In the genomic region with DNA sequence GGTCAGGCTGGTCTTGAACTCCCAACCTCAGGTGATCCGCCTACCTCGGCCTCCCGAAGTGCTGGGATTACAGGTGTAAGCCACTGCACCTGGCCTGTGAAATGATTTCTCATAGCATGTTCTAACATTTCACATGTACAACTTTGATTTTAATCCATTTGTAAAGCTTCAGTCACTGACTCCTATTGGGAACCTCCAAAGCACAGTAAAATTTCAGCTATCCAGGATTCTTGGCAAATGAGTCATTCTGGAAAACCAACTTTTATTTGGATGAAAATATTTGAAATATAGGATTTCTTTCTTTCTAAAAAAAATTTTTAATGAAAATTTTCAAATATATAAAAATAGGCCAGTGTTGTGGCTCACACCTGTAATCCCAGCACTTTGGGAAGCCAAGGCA, we compare ENCODE assay signal across 25 cellular contexts. TPM values are rescaled to one million over a fixed set of nuclear protein-coding genes. Genes with fewer than 3 reads are reported as not detected.
A peak's percentile ranks its signal among the peaks of the same experiment; 100 is the strongest.
DNase-seq lines count a peak whose midpoint lies in the region; ATAC-seq and TF ChIP-seq lines count a peak whose summit lies in the region.
"Had no signal": no experiment of that assay in that cellular context is flagged by ENCODE, and none has a peak within 500 bp of the region (broad histone marks: within the 10 kb centered on the region; RNA-seq: fewer than 3 reads in every experiment).

No MANE protein-coding gene starts in this region.

- H3K36me3 Mint-ChIP-seq in HFFc6 (ENCODE audit: low read depth), result no peaks in the 10 kb centered on the region
- H3K36me3 Mint-ChIP-seq: T-cell had no signal

- peaks cover 4% of the 10 kb centered on the region; the same call in 1 of the 2 replicates for H3K27me3 Mint-ChIP-seq in HFFc6 (ENCODE audit: insufficient read depth)
- H3K27me3 Mint-ChIP-seq: CD8-positive, alpha-beta memory T cell; T-cell had no signal

- no peaks in the 10 kb centered on the region for H3K9me3 ChIP-seq in testis
- H3K9me3 ChIP-seq: Peyer's patch had no signal

- H3K36me3 ChIP-seq in testis (ENCODE audit: low read depth, missing control alignments), result no peaks in the 10 kb centered on the region
- H3K36me3 ChIP-seq: Peyer's patch had no signal

- H3K4me1 Mint-ChIP-seq in HFFc6 (ENCODE audit: low read depth), result peaks cover 15% of the 10 kb centered on the region

- H3K27ac ChIP-seq in testis, result no peak overlapping the region
- H3K27ac ChIP-seq: GM23248, Peyer's patch, SK-N-MC had no signal

- no peak overlapping the region for H3K4me3 ChIP-seq in AG10803 (ENCODE audit: low read length)
- H3K4me3 ChIP-seq in testis, result no peak overlapping the region
- H3K4me3 ChIP-seq: GM23248, Peyer's patch, SK-N-MC had no signal

- H3K4me3 Mint-ChIP-seq in HFFc6, result no peak overlapping the region
- H3K4me3 Mint-ChIP-seq: CD8-positive, alpha-beta memory T cell; T-cell had no signal

- no peaks in the 10 kb centered on the region for H3K9me3 Mint-ChIP-seq in HFFc6
- H3K9me3 Mint-ChIP-seq: CD8-positive, alpha-beta memory T cell; T-cell had no signal

- TF ChIP-seq POLR2A in testis (IDR thresholded peaks at IDR 0.05), result no peak

- 95 to 97% methylated on average over 3 of the region's 3 CpGs for WGBS in testis, 2 donors

- peak; percentile 16 for DNase-seq in AG10803 (ENCODE audit: low read depth)
- peak; percentile 13 for DNase-seq in HFFc6
- DNase-seq in RPMI7951 (ENCODE audit: low read depth), result peak; percentile 34
- peak; percentile 56 for DNase-seq in fibroblast of peridontal ligament (ENCODE audit: extremely low read depth)
- no peak for DNase-seq in NCI-H82 (lab: John Stamatoyannopoulos, UW)
- no peak for DNase-seq in testis
- DNase-seq: C1 segment of cervical spinal cord; CD8-positive, alpha-beta memory T cell; DMS53; GM23248; HCEC 1CT; KG1; NCI-H1436; NCI-H2029; NCI-H2171; NCI-H446; NCI-H69; Peyer's patch; SHP77; T-cell had no signal

- intact Hi-C loops in testis (cut with DNase I; ENCODE audit: low total_unique reads), result no loop called here

- H3K27me3 ChIP-seq in testis, result no peaks in the 10 kb centered on the region
- H3K27me3 ChIP-seq: Peyer's patch had no signal

- H3K27ac Mint-ChIP-seq in HFFc6, result no peak overlapping the region

- TF ChIP-seq CTCF in AG10803 (conservative IDR thresholded peaks at IDR 0.05; ENCODE audit: low read length), result no peak
- TF ChIP-seq CTCF in HFFc6 (IDR thresholded peaks at IDR 0.05), result no peak
- no peak for TF ChIP-seq CTCF in testis (IDR thresholded peaks at IDR 0.05)

- no peak for ATAC-seq in GM19463 (IDR thresholded peaks at IDR 0.05; ENCODE audit: unreplicated experiment)
- no peak for ATAC-seq in GM21360 (IDR thresholded peaks at IDR 0.05; ENCODE audit: unreplicated experiment)
- ATAC-seq: T-cell had no signal

- no peaks in the 10 kb centered on the region for H3K4me1 ChIP-seq in testis

RNA-seq across cellular contexts. Expression of a gene that starts 2.7 kb away (rescaled TPM):
- not detected for total RNA-seq in HFFc6 (2021; fragmentation: NEBNext Ultra II Directional; extraction: Animal tissue kit (Norgen Biotek cat#: 25700))
- not detected in 2 replicates for total RNA-seq in RPMI7951 (2014; rRNA removed; shearing (Covaris generic))
- 1 to 10 TPM; 4.3 to 4.6 TPM for total RNA-seq in testis
- 2.2 TPM for polyA plus RNA-seq in testis (ENCODE audit: insufficient read depth, low read depth, low replicate concordance)
- total RNA-seq: GM23248, HepG2, Peyer's patch had no signal
- polyA plus RNA-seq: CD8-positive, alpha-beta memory T cell; GM23248; HepG2 had no signal

RNA-seq across cellular contexts. Expression of a gene that starts 16.5 kb away (rescaled TPM):
- under 1 TPM in 1 of 6 experiments, not detected in 5; 0.09 TPM for total RNA-seq in HFFc6 (2021; fragmentation: NEBNext Ultra II Directional; extraction: Animal tissue kit (Norgen Biotek cat#: 25700))
- not detected in 2 replicates for total RNA-seq in RPMI7951 (2014; rRNA removed; shearing (Covaris generic))
- 1 to 10 TPM; 3.7 to 5.7 TPM for total RNA-seq in testis
- polyA plus RNA-seq in testis (ENCODE audit: insufficient read depth, low read depth, low replicate concordance), result 3.6 TPM
- total RNA-seq: CD8-positive, alpha-beta memory T cell; GM23248; HepG2; MCF 10A; Peyer's patch had no signal
- polyA plus RNA-seq: CD8-positive, alpha-beta memory T cell; GM23248; HepG2 had no signal

RNA-seq across cellular contexts. Expression of a gene that starts 28.1 kb away (rescaled TPM):
- 10 to 100 TPM; 48.8 to 59.0 (median 53.3) TPM for total RNA-seq in HFFc6 (2021; fragmentation: NEBNext Ultra II Directional; extraction: Animal tissue kit (Norgen Biotek cat#: 25700))
- 21.4 and 24.6 TPM in 2 replicates for total RNA-seq in RPMI7951 (2014; rRNA removed; shearing (Covaris generic))
- total RNA-seq in testis, result 10 to 100 TPM; 41.5 to 43.1 TPM
- 45.6 TPM for polyA plus RNA-seq in testis (ENCODE audit: insufficient read depth, low read depth, low replicate concordance)

RNA-seq across cellular contexts. Expression of a gene that starts 33.0 kb away (rescaled TPM):
- total RNA-seq in HFFc6 (2021; fragmentation: NEBNext Ultra II Directional; extraction: Animal tissue kit (Norgen Biotek cat#: 25700)), result 10 to 100 TPM; 12.5 to 18.9 (median 16.1) TPM
- 14.3 and 15.1 TPM in 2 replicates for total RNA-seq in RPMI7951 (2014; rRNA removed; shearing (Covaris generic))
- 10 to 100 TPM; 68.2 to 78.5 TPM for total RNA-seq in testis
- polyA plus RNA-seq in testis (ENCODE audit: insufficient read depth, low read depth, low replicate concordance), result 27.0 TPM

Comparison
In these comparisons a context has a peak if more than half of its experiments do, and no peak if none do; other contexts are left out.
1. DNase-seq: peak in AG10803 (single experiment), HFFc6 (single experiment), RPMI7951 (single experiment) and fibroblast of peridontal ligament (single experiment); none in NCI-H82 (single experiment) and testis (single experiment).